ENCODE assay signal across 8 cellular contexts in the genomic region with DNA sequence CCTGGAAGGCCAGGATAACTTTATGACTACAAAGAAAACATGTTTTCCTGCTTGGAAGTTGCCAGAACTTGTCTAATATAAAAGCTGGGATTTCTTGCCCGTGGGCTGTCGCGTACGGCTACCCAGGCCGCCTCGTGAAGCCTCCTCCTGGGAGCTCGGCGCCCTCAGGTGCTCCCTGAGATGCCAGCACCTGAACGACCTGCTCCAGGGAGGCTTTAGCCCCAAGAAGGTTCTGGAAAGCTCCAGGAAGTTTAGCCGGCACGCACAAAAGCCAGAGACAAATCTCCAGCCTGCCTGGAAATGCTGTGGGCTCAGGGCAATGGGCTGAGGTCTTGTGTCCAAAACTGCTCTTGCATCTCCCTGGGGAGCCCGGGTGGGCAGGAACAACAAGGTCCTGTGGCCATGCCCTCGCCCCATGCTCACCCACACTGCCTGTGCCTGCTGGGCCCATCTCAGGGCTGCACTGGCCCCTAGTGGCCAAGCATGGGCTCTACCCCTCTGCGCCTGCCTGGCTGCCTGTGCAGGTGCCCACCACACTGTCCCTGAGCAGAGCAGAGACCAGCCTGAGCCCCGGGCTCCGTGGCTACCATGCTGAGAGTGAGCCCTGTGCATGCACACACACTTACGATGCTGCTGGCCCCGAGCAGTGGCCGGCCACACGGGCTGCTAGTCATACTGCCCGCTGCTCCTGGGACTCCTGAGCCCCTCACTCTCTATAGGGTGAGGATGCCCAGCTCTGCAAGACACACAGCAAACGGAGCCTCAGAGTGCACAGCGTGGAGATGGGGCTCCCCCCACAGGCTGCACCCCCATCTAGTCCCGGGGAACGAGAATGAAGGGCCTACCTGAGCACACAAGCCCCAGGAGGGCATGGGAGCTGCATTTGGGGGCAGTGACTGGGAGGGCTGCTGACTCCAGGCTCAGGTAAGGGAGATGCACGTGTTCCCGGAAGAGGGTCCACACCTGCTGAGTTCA. TPM values are rescaled to one million over a fixed set of nuclear protein-coding genes. Genes with fewer than 3 reads are reported as not detected.
DNase-seq lines count a peak whose midpoint lies in the region; ATAC-seq and TF ChIP-seq lines count a peak whose summit lies in the region.

No MANE protein-coding gene starts in this region.

- H3K36me3 ChIP-seq in DOHH2 (ENCODE audit: control insufficient read depth, low read length): no peaks in the 10 kb centered on the region
- H3K36me3 ChIP-seq in OCI-LY7 (ENCODE audit: insufficient read depth, low read length): no peaks in the 10 kb centered on the region

- H2AFZ ChIP-seq in OCI-LY7 (ENCODE audit: low read length): no peak overlapping the region

- H3K4me1 ChIP-seq in DOHH2 (ENCODE audit: control insufficient read depth, low read length): no peaks in the 10 kb centered on the region
- no peaks in the 10 kb centered on the region for H3K4me1 ChIP-seq in OCI-LY7 (ENCODE audit: insufficient read depth, low read length, poor library complexity, severe bottlenecking)

- H3K27me3 Mint-ChIP-seq in nephron progenitor cell (ENCODE audit: low read depth, poor library complexity): peaks cover 45% of the 10 kb centered on the region
- H3K27me3 Mint-ChIP-seq in stimulated activated naive CD8-positive, alpha-beta T cell treated with anti-CD3 and anti-CD28 coated beads, Interleukin-15, amount 100 ng/mL, for 72 hours: peaks cover 65% of the 10 kb centered on the region

- H3K4me2 ChIP-seq in DOHH2 (ENCODE audit: low read length) (no peak overlapping the region), OCI-LY7 (ENCODE audit: low read length) (no peak overlapping the region)

- H3K4me3 Mint-ChIP-seq in nephron progenitor cell: no peak overlapping the region
- H3K4me3 Mint-ChIP-seq in stimulated activated naive CD8-positive, alpha-beta T cell treated with anti-CD3 and anti-CD28 coated beads, Interleukin-15, amount 100 ng/mL, for 72 hours: no peak overlapping the region

- H3K9me3 ChIP-seq in DOHH2 (ENCODE audit: control insufficient read depth, insufficient read depth, low read length) (no peaks in the 10 kb centered on the region), OCI-LY7 (ENCODE audit: low read length) (no peaks in the 10 kb centered on the region)

- H3F3A ChIP-seq in DOHH2 (ENCODE audit: control insufficient read depth, insufficient read depth): no peaks in the 10 kb centered on the region

- H3K9me2 ChIP-seq in DOHH2 (replicated peaks; ENCODE audit: control insufficient read depth, low read length) (no peaks in the 10 kb centered on the region), OCI-LY7 (ENCODE audit: insufficient read depth, low read length) (no peaks in the 10 kb centered on the region)

- no TSS peak for BruUV-seq in OCI-LY7 (replicated peaks; lab: Mats Ljungman, UMichigan)

- no peak overlapping the region for H3K27ac Mint-ChIP-seq in nephron progenitor cell
- H3K27ac Mint-ChIP-seq in stimulated activated naive CD8-positive, alpha-beta T cell treated with anti-CD3 and anti-CD28 coated beads, Interleukin-15, amount 100 ng/mL, for 72 hours: no peak overlapping the region

- TF ChIP-seq POLR2A in erythroblast (IDR thresholded peaks at IDR 0.05; ENCODE audit: low read length): no peak

- DNase-seq in OCI-LY7 (ENCODE audit: low spot score): peak; percentile 71
- DNase-seq in activated T-cell treated with anti-CD3 and anti-CD28 coated beads for 1 hour (ENCODE audit: low read depth): peak; percentile 61
- peak; percentile 53 to 69 for DNase-seq in erythroblast (lab: John Stamatoyannopoulos, UW)
- peak; percentile 82 for DNase-seq in nephron progenitor cell
- DNase-seq in stimulated activated naive CD8-positive, alpha-beta T cell treated with anti-CD3 and anti-CD28 coated beads, Interleukin-15, amount 100 ng/mL, for 72 hours: peak; percentile 81 to 82
- no peak for DNase-seq in NCI-H446 treated with DMSO at 0.1 percent for 48 hours (lab: John Stamatoyannopoulos, UW)

- no peak overlapping the region for H3K4me3 ChIP-seq in DOHH2 (ENCODE audit: low read length)
- no peak overlapping the region for H3K4me3 ChIP-seq in OCI-LY7 (ENCODE audit: low read depth, low read length, poor library complexity, severe bottlenecking)

- no peaks in the 10 kb centered on the region for H4K20me1 ChIP-seq in DOHH2 (ENCODE audit: control insufficient read depth, insufficient read depth, low read depth, low read length)
- H4K20me1 ChIP-seq in OCI-LY7 (ENCODE audit: insufficient read depth, low read length): no peaks in the 10 kb centered on the region

- peaks cover 33% of the 10 kb centered on the region for H3K4me1 Mint-ChIP-seq in nephron progenitor cell
- H3K4me1 Mint-ChIP-seq in stimulated activated naive CD8-positive, alpha-beta T cell treated with anti-CD3 and anti-CD28 coated beads, Interleukin-15, amount 100 ng/mL, for 72 hours: peaks cover 24% of the 10 kb centered on the region

- H3K9me3 Mint-ChIP-seq in nephron progenitor cell: no peaks in the 10 kb centered on the region
- no peaks in the 10 kb centered on the region for H3K9me3 Mint-ChIP-seq in stimulated activated naive CD8-positive, alpha-beta T cell treated with anti-CD3 and anti-CD28 coated beads, Interleukin-15, amount 100 ng/mL, for 72 hours

- peak; percentile 61 for ATAC-seq in HG02759 (IDR thresholded peaks at IDR 0.05; ENCODE audit: unreplicated experiment)
- peak; percentile 98 for ATAC-seq in stimulated activated naive CD8-positive, alpha-beta T cell treated with anti-CD3 and anti-CD28 coated beads, Interleukin-15, amount 100 ng/mL, for 72 hours

- no peaks in the 10 kb centered on the region for H3K36me3 Mint-ChIP-seq in nephron progenitor cell (ENCODE audit: low read depth)

- CTCF ChIA-PET in OCI-LY7 (lab: Charles Lee; ENCODE audit: unreplicated experiment): interaction anchor here (1.1 kb wide), 1 partner anchor 175 kb away, joined by 7 read pairs; no protein-coding TSS in a partner anchor

- H3K79me2 ChIP-seq in DOHH2 (ENCODE audit: control insufficient read depth, low read length) (no peaks in the 10 kb centered on the region), OCI-LY7 (ENCODE audit: insufficient read depth, low read depth, low read length) (no peaks in the 10 kb centered on the region)

- H3K27me3 ChIP-seq in DOHH2 (ENCODE audit: control insufficient read depth, low read length): peaks cover 32% of the 10 kb centered on the region

- POLR2A ChIA-PET in OCI-LY7 (lab: Charles Lee): no interaction called here

- H3K27ac ChIP-seq in DOHH2 (ENCODE audit: low read depth, low read length) (no peak overlapping the region), OCI-LY7 (ENCODE audit: low read depth, low read length, poor library complexity, severe bottlenecking) (no peak overlapping the region)

- TF ChIP-seq CTCF in DOHH2 (IDR thresholded peaks at IDR 0.05; ENCODE audit: low read depth, low read length, poor library complexity, severe bottlenecking) (peak; percentile 92), OCI-LY7 (conservative IDR thresholded peaks at IDR 0.05; ENCODE audit: low read length) (peak; percentile 90), nephron progenitor cell (IDR thresholded peaks at IDR 0.05) (peak; percentile 96)

- intact Hi-C loops in OCI-LY7 (cut with micrococcal nuclease; ENCODE audit: unreplicated experiment): loop anchor here (1.0 kb wide), 3 partner anchors 175 to 420 kb away; no protein-coding TSS in a partner anchor

RNA-seq across cellular contexts. Expression of gene CELSR1, which starts 4.9 kb away (rescaled TPM):
- 3.9 and 5.2 TPM in 2 replicates for total RNA-seq in OCI-LY7 (2014; rRNA removed; shearing (Covaris generic))
- total RNA-seq in OCI-LY7 (2022): 3.7 and 4.9 TPM in 2 replicates
